1 cellular context compared by ENCODE assay signal in genomic region chr9:115988701-115989100, GRCh38.
TF ChIP-seq lines count a peak whose summit lies in the region.

No MANE protein-coding gene starts in this region.

TF ChIP-seq in A549, 52 proteins besides CTCF, POLR2A, EP300 and RAD21 (continued from another document):
- no peak for TF ChIP-seq CHD2 (IDR thresholded peaks at IDR 0.05; ENCODE audit: low read length, partially characterized antibody)
- TF ChIP-seq E2F6 (IDR thresholded peaks at IDR 0.05; ENCODE audit: borderline replicate concordance, low read depth): no peak
- no peak for TF ChIP-seq KDM5A (IDR thresholded peaks at IDR 0.05)
- no peak for TF ChIP-seq NPAS2 (CRISPR knock-in tag; IDR thresholded peaks at IDR 0.05; ENCODE audit: borderline replicate concordance)
- TF ChIP-seq HDAC2 (IDR thresholded peaks at IDR 0.05): no peak
- TF ChIP-seq MAX (IDR thresholded peaks at IDR 0.05): no peak
